In the genomic region with DNA sequence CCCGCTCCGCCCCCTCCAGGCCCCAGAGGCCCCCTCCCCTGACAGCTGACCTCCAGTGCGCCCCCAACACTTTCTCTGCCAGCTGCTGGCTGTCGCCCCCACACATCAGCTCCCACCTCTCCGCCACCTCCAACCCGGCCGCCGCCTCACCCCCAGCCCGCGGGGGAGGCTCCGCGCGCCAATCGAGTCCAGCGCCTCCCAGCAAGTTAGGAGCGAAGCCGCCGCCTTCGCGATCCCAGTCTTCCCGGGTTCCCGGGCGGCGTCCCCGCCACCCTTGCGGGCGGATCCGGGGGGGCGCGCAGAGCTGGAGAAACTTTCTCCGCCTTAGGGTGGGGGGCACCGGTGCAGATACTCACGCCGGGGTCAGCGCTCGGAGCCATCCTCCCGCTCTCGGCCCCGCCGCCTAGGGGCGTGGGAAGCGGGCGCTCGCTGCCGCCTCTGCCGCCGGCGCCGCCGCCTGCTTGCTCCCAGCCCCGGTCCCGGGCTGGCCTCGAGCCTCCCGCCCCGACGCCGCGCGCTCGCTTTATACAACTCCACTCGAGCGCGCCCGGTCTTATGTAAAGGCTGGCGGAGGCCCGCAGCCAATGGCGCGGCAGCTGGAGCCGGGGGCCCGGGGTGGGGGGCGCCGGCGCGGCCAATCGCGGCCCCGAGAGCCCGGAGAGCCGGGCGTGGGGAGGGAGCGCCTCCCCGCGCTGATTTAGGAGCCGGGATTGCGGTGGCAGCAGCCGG, we compare ENCODE assay signal across 8 cellular contexts. TPM values are rescaled to one million over a fixed set of nuclear protein-coding genes. Genes with fewer than 3 reads are reported as not detected.
DNase-seq lines count a peak whose midpoint lies in the region; ATAC-seq and TF ChIP-seq lines count a peak whose summit lies in the region.

A gene with protein sequence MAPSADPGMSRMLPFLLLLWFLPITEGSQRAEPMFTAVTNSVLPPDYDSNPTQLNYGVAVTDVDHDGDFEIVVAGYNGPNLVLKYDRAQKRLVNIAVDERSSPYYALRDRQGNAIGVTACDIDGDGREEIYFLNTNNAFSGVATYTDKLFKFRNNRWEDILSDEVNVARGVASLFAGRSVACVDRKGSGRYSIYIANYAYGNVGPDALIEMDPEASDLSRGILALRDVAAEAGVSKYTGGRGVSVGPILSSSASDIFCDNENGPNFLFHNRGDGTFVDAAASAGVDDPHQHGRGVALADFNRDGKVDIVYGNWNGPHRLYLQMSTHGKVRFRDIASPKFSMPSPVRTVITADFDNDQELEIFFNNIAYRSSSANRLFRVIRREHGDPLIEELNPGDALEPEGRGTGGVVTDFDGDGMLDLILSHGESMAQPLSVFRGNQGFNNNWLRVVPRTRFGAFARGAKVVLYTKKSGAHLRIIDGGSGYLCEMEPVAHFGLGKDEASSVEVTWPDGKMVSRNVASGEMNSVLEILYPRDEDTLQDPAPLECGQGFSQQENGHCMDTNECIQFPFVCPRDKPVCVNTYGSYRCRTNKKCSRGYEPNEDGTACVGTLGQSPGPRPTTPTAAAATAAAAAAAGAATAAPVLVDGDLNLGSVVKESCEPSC (minus strand): TSS at position 529 of the 729 bp plus-strand sequence. CDS start 149 bp downstream, at position 380.

- no peaks in the 10 kb centered on the region for H3K36me3 ChIP-seq in mucosa of rectum (ENCODE audit: control insufficient read depth in 2 of 2, insufficient read depth in 2 of 2, low read length in 2 of 2)
- no peaks in the 10 kb centered on the region for H3K36me3 ChIP-seq in uterus

- H3K9me3 ChIP-seq in mucosa of rectum (ENCODE audit: control insufficient read depth in 2 of 2, low read length in 2 of 2) (no peaks in the 10 kb centered on the region), uterus (no peaks in the 10 kb centered on the region)

- H3K27ac ChIP-seq in mucosa of rectum (ENCODE audit: low read depth in 2 of 2, low read length in 2 of 2) (no peak within 1 kb of the TSS), uterus (no peak within 1 kb of the TSS)

- peak; percentile 42 to 64 for TF ChIP-seq POLR2A in uterus (IDR thresholded peaks at IDR 0.05)

- ATAC-seq in HG03045 (IDR thresholded peaks at IDR 0.05; ENCODE audit: unreplicated experiment) (no peak), HG03565 (IDR thresholded peaks at IDR 0.05; ENCODE audit: unreplicated experiment) (no peak)

- peak within 1 kb of the TSS; percentile 21 for H3K4me3 ChIP-seq in epithelial cell of proximal tubule (ENCODE audit: low read depth, low read length)
- peak within 1 kb of the TSS; percentile 13 for H3K4me3 ChIP-seq in mucosa of rectum (ENCODE audit: low read length in 2 of 2)
- peak within 1 kb of the TSS; percentile 31 to 34 for H3K4me3 ChIP-seq in uterus

- DNase-seq in DMS153 treated with DMSO at 0.1 percent for 48 hours (lab: John Stamatoyannopoulos, UW; ENCODE audit: unreplicated experiment), result peak; percentile 68
- peak; percentile 65 for DNase-seq in NCI-H2227 treated with DMSO at 0.1 percent for 48 hours (lab: John Stamatoyannopoulos, UW)
- DNase-seq in epithelial cell of proximal tubule (ENCODE audit: low read depth), result no peak
- peak; percentile 40 to 70 for DNase-seq in uterus
- DNase-seq in activated effector memory CD4-positive, alpha-beta T cell treated with anti-CD3 and anti-CD28 coated beads, Interleukin-2, amount 50 U/mL, for 16 hours, result no peak

- H3K4me1 ChIP-seq in mucosa of rectum (ENCODE audit: control insufficient read depth in 2 of 2, insufficient read depth in 2 of 2, low read length in 2 of 2) (no peaks in the 10 kb centered on the region), uterus (peaks cover 0 to 14% of the 10 kb centered on the region in 2 donors)

- TF ChIP-seq CTCF in epithelial cell of proximal tubule (conservative IDR thresholded peaks at IDR 0.05; ENCODE audit: low read depth, low read length), result no peak
- no peak for TF ChIP-seq CTCF in uterus (IDR thresholded peaks at IDR 0.05)

- H3K9ac ChIP-seq in mucosa of rectum (ENCODE audit: low read depth in 1 of 2, low read length in 2 of 2), result no peak within 1 kb of the TSS

- intact Hi-C loops in uterus (cut with DNase I; ENCODE audit: low total_unique reads), result no loop called here

- peaks cover 46 to 47% of the 10 kb centered on the region in 2 donors for H3K27me3 ChIP-seq in mucosa of rectum (ENCODE audit: control insufficient read depth in 2 of 2, insufficient read depth in 2 of 2, low read length in 2 of 2)
- H3K27me3 ChIP-seq in uterus, result peaks cover 11 to 14% of the 10 kb centered on the region in 2 donors

RNA-seq across cellular contexts. Expression of the gene that starts here (rescaled TPM):
- 0.06 TPM in 1 of 2 replicates, not detected in the other for total RNA-seq in epithelial cell of proximal tubule
- total RNA-seq in uterus, result 1 to 10 TPM in 2 of 4 donors, under 1 TPM in 2; 0.26 to 7.5 (median 2.0) TPM

Comparison
In these comparisons a context has a peak if more than half of its experiments do, and no peak if none do; other contexts are left out.
1. DNase-seq: peak in DMS153 treated with DMSO at 0.1 percent for 48 hours (single experiment), NCI-H2227 treated with DMSO at 0.1 percent for 48 hours (single experiment) and uterus (2 of 2); none in epithelial cell of proximal tubule (single experiment) and activated effector memory CD4-positive, alpha-beta T cell treated with anti-CD3 and anti-CD28 coated beads, Interleukin-2, amount 50 U/mL, for 16 hours (single experiment).
2. Peak in every context shown above with its lines, with median percentiles within 50 percentile points of each other: H3K4me3 ChIP-seq.